Comparison of ENCODE assay signal across 23 cellular contexts in the genomic region with DNA sequence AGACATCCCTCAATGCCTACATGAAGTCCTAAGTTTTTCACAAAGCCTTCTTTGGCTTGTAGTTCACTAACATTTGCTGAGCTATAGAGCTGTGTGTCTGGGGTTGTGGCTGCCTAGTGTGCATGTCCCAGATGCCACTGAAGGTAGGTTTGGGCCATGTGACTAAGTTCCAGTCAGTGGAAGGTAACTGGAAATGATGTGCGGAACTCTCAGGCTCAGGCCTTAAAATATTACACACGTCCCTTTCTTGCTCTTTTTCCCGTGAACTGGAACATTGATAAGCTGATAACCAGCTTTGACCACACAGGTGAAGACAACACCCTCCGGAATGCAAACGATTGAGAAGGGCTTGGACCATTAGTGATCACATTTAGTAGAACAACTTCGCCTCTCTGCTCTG.
"Had no signal": no experiment of that assay in that cellular context is flagged by ENCODE, and none has a peak within 500 bp of the region (broad histone marks: within the 10 kb centered on the region; RNA-seq: fewer than 3 reads in every experiment).

No MANE protein-coding gene starts in this region.

- DNase-seq: dermis blood vessel endothelial cell; dorsolateral prefrontal cortex; effector CD4-positive, alpha-beta T cell; effector memory CD4-positive, alpha-beta T cell; endodermal cell; erythroblast; foreskin keratinocyte; heart left ventricle; hypothalamus; immature natural killer cell; left cardiac atrium; left lung; left ventricle myocardium superior; lower lobe of right lung; mesenchymal stem cell; mucosa of descending colon; naive B cell had no signal

- H3K4me1 ChIP-seq: foreskin keratinocyte, gastroesophageal sphincter, heart left ventricle, left lung, lower lobe of right lung had no signal

- H3K9me3 ChIP-seq: left lung, lower lobe of right lung, mucosa of descending colon had no signal

- H3K4me3 ChIP-seq: coronary artery, dorsolateral prefrontal cortex, gastroesophageal sphincter, heart left ventricle, hepatocyte, left lung, lower lobe of right lung, mucosa of descending colon had no signal

- H3K27ac ChIP-seq: coronary artery, dorsolateral prefrontal cortex, epithelial cell of prostate, foreskin keratinocyte, gastroesophageal sphincter, heart left ventricle, hepatocyte, left lung, lower lobe of right lung had no signal

- ATAC-seq: esophagus mucosa, foreskin keratinocyte, gastroesophageal sphincter, heart left ventricle, left cardiac atrium, left lung, left ventricle myocardium superior, lower lobe of right lung, mucosa of descending colon had no signal

- H3K27me3 Mint-ChIP-seq: naive B cell had no signal

- H3K4me2 ChIP-seq: hepatocyte had no signal

- H3K9me3 Mint-ChIP-seq: immature natural killer cell had no signal

- H2AFZ ChIP-seq: hepatocyte had no signal

- H3K36me3 Mint-ChIP-seq: immature natural killer cell, mesothelial cell of epicardium, naive B cell had no signal

- H3K4me3 Mint-ChIP-seq: endodermal cell, immature natural killer cell, mesothelial cell of epicardium, naive B cell had no signal

- H3K27me3 ChIP-seq: foreskin keratinocyte, hepatocyte had no signal

- H3K27ac Mint-ChIP-seq: endodermal cell, mesothelial cell of epicardium had no signal

- H3K4me1 Mint-ChIP-seq: naive B cell had no signal

- H3K36me3 ChIP-seq: gastroesophageal sphincter, heart left ventricle, left lung, lower lobe of right lung had no signal

- H3K79me2 ChIP-seq: hepatocyte had no signal
